Comparison of ENCODE assay signal across 1 cellular context in the genomic region with DNA sequence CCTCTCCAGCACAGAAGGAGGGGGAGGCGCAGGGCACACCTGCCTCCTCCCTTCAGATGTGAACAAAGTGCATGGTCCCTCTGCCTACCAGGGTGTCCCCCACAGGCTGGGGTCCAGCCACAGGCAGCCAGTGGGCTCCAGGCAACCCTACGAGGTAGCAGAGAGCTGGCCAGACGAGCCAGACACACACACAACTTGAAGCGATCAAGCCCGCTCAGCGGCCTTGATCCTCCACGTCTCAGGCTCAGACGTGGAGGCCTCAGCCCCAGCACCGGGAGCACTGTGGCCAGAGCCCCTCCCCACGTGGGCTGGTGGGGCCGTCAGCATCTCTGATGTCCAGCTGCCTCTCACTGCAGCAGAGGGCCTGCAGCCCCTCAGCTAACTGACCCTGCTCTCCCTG.
TF ChIP-seq lines count a peak whose summit lies in the region.

No MANE protein-coding gene starts in this region.

TF ChIP-seq in K562, 482 proteins besides CTCF, POLR2A, EP300 and RAD21:
- TF ChIP-seq, protein P1, sequence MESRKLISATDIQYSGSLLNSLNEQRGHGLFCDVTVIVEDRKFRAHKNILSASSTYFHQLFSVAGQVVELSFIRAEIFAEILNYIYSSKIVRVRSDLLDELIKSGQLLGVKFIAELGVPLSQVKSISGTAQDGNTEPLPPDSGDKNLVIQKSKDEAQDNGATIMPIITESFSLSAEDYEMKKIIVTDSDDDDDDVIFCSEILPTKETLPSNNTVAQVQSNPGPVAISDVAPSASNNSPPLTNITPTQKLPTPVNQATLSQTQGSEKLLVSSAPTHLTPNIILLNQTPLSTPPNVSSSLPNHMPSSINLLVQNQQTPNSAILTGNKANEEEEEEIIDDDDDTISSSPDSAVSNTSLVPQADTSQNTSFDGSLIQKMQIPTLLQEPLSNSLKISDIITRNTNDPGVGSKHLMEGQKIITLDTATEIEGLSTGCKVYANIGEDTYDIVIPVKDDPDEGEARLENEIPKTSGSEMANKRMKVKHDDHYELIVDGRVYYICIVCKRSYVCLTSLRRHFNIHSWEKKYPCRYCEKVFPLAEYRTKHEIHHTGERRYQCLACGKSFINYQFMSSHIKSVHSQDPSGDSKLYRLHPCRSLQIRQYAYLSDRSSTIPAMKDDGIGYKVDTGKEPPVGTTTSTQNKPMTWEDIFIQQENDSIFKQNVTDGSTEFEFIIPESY (CRISPR knock-in tag; IDR thresholded peaks at IDR 0.05), result peak; percentile 61; the same call in 1 of the 2 replicates
- TF ChIP-seq POLR3A (IDR thresholded peaks at IDR 0.05; ENCODE audit: borderline replicate concordance, extremely low read depth, insufficient read depth, insufficient read length), result no peak
- TF ChIP-seq FOXJ2 (tag; IDR thresholded peaks at IDR 0.05), result no peak
- no peak for TF ChIP-seq SP1 (CRISPR knock-in tag; IDR thresholded peaks at IDR 0.05)
- no peak for TF ChIP-seq ZNF224 (CRISPR knock-in tag; IDR thresholded peaks at IDR 0.05)
- no peak for TF ChIP-seq ZNF140 (CRISPR knock-in tag; IDR thresholded peaks at IDR 0.05)
- no peak for TF ChIP-seq HNRNPUL1 (IDR thresholded peaks at IDR 0.05; ENCODE audit: low read length)
